Comparison of ENCODE assay signal across 22 cellular contexts in the genomic region with DNA sequence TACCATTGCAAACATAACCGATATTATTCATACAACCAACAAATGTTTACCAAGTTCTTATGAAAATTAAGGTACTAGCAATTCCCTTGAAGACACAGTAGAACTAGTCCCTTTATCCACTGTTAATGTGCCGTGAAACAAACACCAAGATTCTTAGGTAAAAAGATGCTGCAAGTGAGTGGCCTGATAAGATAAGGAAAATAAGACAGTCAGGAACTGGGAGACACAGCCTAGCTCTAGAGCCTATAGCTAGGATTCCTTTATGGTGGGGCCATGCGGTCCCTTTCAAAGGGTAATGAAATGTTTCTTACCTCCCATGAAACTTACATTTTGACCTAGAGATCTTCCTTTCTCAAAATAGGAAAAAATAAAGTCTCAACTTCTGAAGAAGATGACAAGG.
DNase-seq lines count a peak whose midpoint lies in the region; ATAC-seq, FAIRE-seq and TF ChIP-seq lines count a peak whose summit lies in the region.
"Had no signal": no experiment of that assay in that cellular context is flagged by ENCODE, and none has a peak within 500 bp of the region (broad histone marks: within the 10 kb centered on the region; RNA-seq: fewer than 3 reads in every experiment).

No MANE protein-coding gene starts in this region.

- 2% methylated on average over 3 of the region's 3 CpGs for WGBS in K562 (ENCODE audit: insufficient coverage, low coverage, missing lambda C conversion rate)

- peaks cover 65% of the 10 kb centered on the region for H3K4me1 Mint-ChIP-seq in HFFc6 (ENCODE audit: low read depth)
- H3K4me1 Mint-ChIP-seq: CD14-positive monocyte; CD4-positive, alpha-beta memory T cell; CD4-positive, CD25-positive, alpha-beta regulatory T cell; CD8-positive, alpha-beta memory T cell had no signal

- H3K9me3 Mint-ChIP-seq in HFFc6 = no peaks in the 10 kb centered on the region

- peak overlapping the region; percentile 38; the same call in 1 of the 2 replicates for H2AFZ ChIP-seq in OCI-LY3 (ENCODE audit: low read depth, low read length)
- no peak overlapping the region for H2AFZ ChIP-seq in K562 (ENCODE audit: low read depth, low read length)

- H3K27me3 ChIP-seq in OCI-LY3 (ENCODE audit: low read depth, low read length) (no peaks in the 10 kb centered on the region), K562 (ENCODE audit: control insufficient read depth in 2 of 2, insufficient read depth in 2 of 2, low read length in 2 of 2) (no peaks in the 10 kb centered on the region)
- H3K27me3 ChIP-seq: BE2C, BLaER1 had no signal

- no peaks in the 10 kb centered on the region for H3K27me3 Mint-ChIP-seq in HFFc6 (ENCODE audit: insufficient read depth)
- H3K27me3 Mint-ChIP-seq: CD4-positive, alpha-beta memory T cell; CD4-positive, CD25-positive, alpha-beta regulatory T cell; CD8-positive, alpha-beta memory T cell had no signal

- H4K20me1 ChIP-seq in OCI-LY3 (ENCODE audit: insufficient read depth, low read length) = no peaks in the 10 kb centered on the region
- no peaks in the 10 kb centered on the region for H4K20me1 ChIP-seq in K562 (replicated peaks; ENCODE audit: control insufficient read depth, insufficient read depth, low read length)
- H4K20me1 ChIP-seq: BLaER1 had no signal

- CTCF ChIA-PET in K562 (lab: Yijun Ruan, JAX; ENCODE audit: low intra/inter-chr PET ratio) = no interaction called here

- in situ Hi-C loops in K562 (cut with MboI) = no loop called here

- H3K79me2 ChIP-seq in OCI-LY3 (ENCODE audit: low read length) (no peaks in the 10 kb centered on the region), K562 (ENCODE audit: control insufficient read depth, insufficient read depth, low read length) (no peaks in the 10 kb centered on the region)

- TF ChIP-seq CTCF in HFFc6 (IDR thresholded peaks at IDR 0.05) (no peak), OCI-LY3 (IDR thresholded peaks at IDR 0.05; ENCODE audit: low read depth, low read length) (no peak), K562 (IDR thresholded peaks at IDR 0.05 in 2 of 3, conservative IDR thresholded peaks at IDR 0.05 in 1 of 3; ENCODE audit: insufficient read depth in 2 of 3, low read depth in 1 of 3, low read length in 3 of 3) (no peak)

- no peaks in the 10 kb centered on the region for H3K9me3 ChIP-seq in OCI-LY3 (ENCODE audit: insufficient read depth, low read length)
- H3K9me3 ChIP-seq in K562 (replicated peaks; ENCODE audit: control insufficient read depth, insufficient read depth, low read depth, low read length) = peaks cover 4% of the 10 kb centered on the region
- H3K9me3 ChIP-seq: BE2C, BLaER1 had no signal

- TF ChIP-seq POLR2A in K562 (conservative IDR thresholded peaks at IDR 0.05) = no peak

- no peak for FAIRE-seq in K562 (lab: Jason Lieb, UNC)
- FAIRE-seq: GM12891 had no signal

- intact Hi-C loops in K562 (cut with micrococcal nuclease) = loop anchor here (10.0 kb wide), 1 partner anchor 56 kb away; no protein-coding TSS in a partner anchor

- H3K4me3 Mint-ChIP-seq in HFFc6 = peak overlapping the region; percentile 80
- H3K4me3 Mint-ChIP-seq: CD14-positive monocyte; CD4-positive, alpha-beta memory T cell; CD4-positive, CD25-positive, alpha-beta regulatory T cell; CD8-positive, alpha-beta memory T cell had no signal

- H3K36me3 ChIP-seq in OCI-LY3 (replicated peaks; ENCODE audit: low read depth, low read length) (no peaks in the 10 kb centered on the region), K562 (ENCODE audit: control insufficient read depth, insufficient read depth, low read length) (no peaks in the 10 kb centered on the region)
- H3K36me3 ChIP-seq: BE2C, BLaER1 had no signal

- DNase-seq in HFFc6 (no peak), K562 (ENCODE audit: extremely low read depth in 1 of 4, low spot score in 3 of 4) (no peak), DMS153 treated with DMSO at 0.1 percent for 48 hours (lab: John Stamatoyannopoulos, UW; ENCODE audit: unreplicated experiment) (no peak), NCI-H2081 treated with DMSO at 0.1 percent for 48 hours (lab: John Stamatoyannopoulos, UW) (no peak)
- DNase-seq: 8988T; ACHN; BE2C; C1 segment of cervical spinal cord; CD4-positive, alpha-beta memory T cell; CD4-positive, CD25-positive, alpha-beta regulatory T cell; CD8-positive, alpha-beta memory T cell; COR-L47; DMS 273 treated with DMSO at 0.1 percent for 48 hours; DMS153; DMS79 treated with DMSO at 0.1 percent for 48 hours; GF-D8 had no signal

- no peak for TF ChIP-seq EP300 in K562 (IDR thresholded peaks at IDR 0.05; ENCODE audit: low read length)

- H3K27ac ChIP-seq in OCI-LY3 (ENCODE audit: low read length) (no peak overlapping the region), K562 (ENCODE audit: extremely low read depth, low read depth, low read length) (no peak overlapping the region)
- H3K27ac ChIP-seq: BLaER1 had no signal

- H3K36me3 Mint-ChIP-seq in HFFc6 (ENCODE audit: low read depth) = no peaks in the 10 kb centered on the region
- H3K36me3 Mint-ChIP-seq: CD14-positive monocyte; CD4-positive, alpha-beta memory T cell; CD4-positive, CD25-positive, alpha-beta regulatory T cell; CD8-positive, alpha-beta memory T cell had no signal

- H3K4me1 ChIP-seq in OCI-LY3 (ENCODE audit: low read length) (no peaks in the 10 kb centered on the region), K562 (replicated peaks in 1 of 2; ENCODE audit: control insufficient read depth in 2 of 2, insufficient read depth in 2 of 2, low read length in 2 of 2) (no peaks in the 10 kb centered on the region)

- H3K4me3 ChIP-seq in OCI-LY3 (ENCODE audit: low read length) (no peak overlapping the region), K562 (no peak overlapping the region)
- H3K4me3 ChIP-seq: BLaER1 had no signal

- H3K9ac ChIP-seq in OCI-LY3 (ENCODE audit: low read length) (no peak overlapping the region), K562 (ENCODE audit: insufficient read depth in 1 of 2, low read depth in 2 of 2, low read length in 2 of 2) (no peak overlapping the region)
- H3K9ac ChIP-seq: BLaER1 had no signal

- peak overlapping the region; percentile 73; the same call in 1 of the 2 replicates for H3K27ac Mint-ChIP-seq in HFFc6
- H3K27ac Mint-ChIP-seq: CD14-positive monocyte; CD4-positive, alpha-beta memory T cell; CD4-positive, CD25-positive, alpha-beta regulatory T cell; CD8-positive, alpha-beta memory T cell had no signal

- no TSS peak for BruUV-seq in K562 (replicated peaks; lab: Mats Ljungman, UMichigan)

- TF ChIP-seq RAD21 in K562 (CRISPR knock-in tag; conservative IDR thresholded peaks at IDR 0.05 in 1 of 2, IDR thresholded peaks at IDR 0.05 in 1 of 2) = no peak

- H3K4me2 ChIP-seq in OCI-LY3 (ENCODE audit: low read length) (no peak overlapping the region), K562 (ENCODE audit: insufficient read depth, low read length) (no peak overlapping the region)
- H3K4me2 ChIP-seq: BLaER1 had no signal

- no peaks in the 10 kb centered on the region for H3K9me1 ChIP-seq in K562 (ENCODE audit: control insufficient read depth, insufficient read depth, low read length)

- POLR2A ChIA-PET in K562 (lab: Yijun Ruan, JAX) = interaction anchor here (0.9 kb wide), 1 partner anchor 13 kb away, joined by 3 read pairs; no protein-coding TSS in a partner anchor

- ATAC-seq in K562 (peak; percentile 54), GM18873 (IDR thresholded peaks at IDR 0.05; ENCODE audit: low FRiP score, unreplicated experiment) (no peak), HG03432 (IDR thresholded peaks at IDR 0.05; ENCODE audit: unreplicated experiment) (no peak)

TF ChIP-seq in K562, 482 proteins besides CTCF, POLR2A, EP300 and RAD21:
- TF ChIP-seq ZNF23 (CRISPR knock-in tag; IDR thresholded peaks at IDR 0.05) (0 out of 2 replicates have a peak, but pooled peaks have one; percentile 15), CHD1 (IDR thresholded peaks at IDR 0.05; ENCODE audit: low read length) (no peak), TEAD2 (tag; IDR thresholded peaks at IDR 0.05) (0 out of 2 replicates have a peak, but pooled peaks have one; percentile 10), SRSF7 (optimal IDR thresholded peaks at IDR 0.05; ENCODE audit: low read depth, low read length) (no peak), TFAM (CRISPR knock-in tag; conservative IDR thresholded peaks at IDR 0.05) (0 out of 2 replicates have a peak, but pooled peaks have one; percentile 5), CBFA2T3 (IDR thresholded peaks at IDR 0.05) (0 out of 2 replicates have a peak, but pooled peaks have one; percentile 6), NFATC3 (IDR thresholded peaks at IDR 0.05) (no peak), ZNF76 (CRISPR knock-in tag; IDR thresholded peaks at IDR 0.05; ENCODE audit: borderline replicate concordance) (no peak)
